In genomic region chr3:64209866-64210609, GRCh38 we compare ENCODE assay signal across 9 cellular contexts. TPM values are rescaled to one million over a fixed set of nuclear protein-coding genes. Genes with fewer than 3 reads are reported as not detected.
A peak's percentile ranks its signal among the peaks of the same experiment; 100 is the strongest.
DNase-seq lines count a peak whose midpoint lies in the region; ATAC-seq and TF ChIP-seq lines count a peak whose summit lies in the region.
"Had no signal": no experiment of that assay in that cellular context is flagged by ENCODE, and none has a peak within 500 bp of the region (broad histone marks: within the 10 kb centered on the region; RNA-seq: fewer than 3 reads in every experiment).

No MANE protein-coding gene starts in this region.

- H3K27me3 ChIP-seq in MG63 (no peaks in the 10 kb centered on the region), lower lobe of right lung (ENCODE audit: low read depth) (no peaks in the 10 kb centered on the region)

- H3K4me3 ChIP-seq in MG63, result no peak overlapping the region
- no peak overlapping the region for H3K4me3 ChIP-seq in epithelial cell of esophagus (ENCODE audit: low read length)
- no peak overlapping the region for H3K4me3 ChIP-seq in lower lobe of right lung

- peak; percentile 57 to 76 for ATAC-seq in lower lobe of right lung
- ATAC-seq in HG02870 (IDR thresholded peaks at IDR 0.05; ENCODE audit: unreplicated experiment), result no peak
- ATAC-seq in HG03521 (IDR thresholded peaks at IDR 0.05; ENCODE audit: unreplicated experiment), result no peak

- H3K27ac ChIP-seq in lower lobe of right lung (peak overlapping the region; percentile 51), temporal lobe (ENCODE audit: low read depth, low read length) (peak overlapping the region; percentile 30)

- DNase-seq in MG63 (peak; percentile 84), epithelial cell of esophagus (ENCODE audit: low read depth) (peak; percentile 46), lower lobe of right lung (peak; percentile 61), kidney glomerular epithelial cell (lab: John Stamatoyannopoulos, UW) (no peak), NCI-H2029 (lab: John Stamatoyannopoulos, UW) (no peak)
- DNase-seq: activated gamma-delta T cell treated with Interleukin-2 at 50 U/mL for 16 hours had no signal

- H3K4me1 ChIP-seq in lower lobe of right lung, result peaks cover 52% of the 10 kb centered on the region

- no peaks in the 10 kb centered on the region for H3K36me3 ChIP-seq in MG63
- H3K36me3 ChIP-seq in lower lobe of right lung, result no peaks in the 10 kb centered on the region

- H3K9me3 ChIP-seq in MG63 (no peaks in the 10 kb centered on the region), lower lobe of right lung (no peaks in the 10 kb centered on the region)

- TF ChIP-seq CTCF in epithelial cell of esophagus (IDR thresholded peaks at IDR 0.05; ENCODE audit: insufficient read depth, low read depth, low read length, missing control alignments) (no peak), lower lobe of right lung (IDR thresholded peaks at IDR 0.05) (no peak)

- intact Hi-C loops in lower lobe of right lung (cut with DNase I), result no loop called here

RNA-seq across cellular contexts. Expression of gene PRICKLE2, which starts 15.2 kb away (rescaled TPM):
- 0.40 TPM in 1 of 2 replicates, not detected in the other for total RNA-seq in MG63 (2014; rRNA removed; shearing (Covaris generic); ENCODE audit: low replicate concordance)
- total RNA-seq in lower lobe of right lung, result 43.5 TPM
- total RNA-seq in temporal lobe, result 78.7 TPM

Comparison
In these comparisons a context has a peak if more than half of its experiments do, and no peak if none do; other contexts are left out.
1. DNase-seq: peak in MG63 (single experiment), epithelial cell of esophagus (single experiment) and lower lobe of right lung (single experiment); none in kidney glomerular epithelial cell (single experiment) and NCI-H2029 (single experiment).
2. ATAC-seq: peak in lower lobe of right lung (2 of 2); none in HG02870 (single experiment) and HG03521 (single experiment).
3. RNA of gene PRICKLE2, which starts 15.2 kb away (total RNA-seq): 78.7 TPM in temporal lobe (single experiment) and 43.5 TPM in lower lobe of right lung (single experiment); 0.40 TPM in MG63; every median in the first group is over 10 times any median in the second.